In genomic region chr1:221742555-221743415, GRCh38 we compare ENCODE assay signal across 8 cellular contexts. TPM values are rescaled to one million over a fixed set of nuclear protein-coding genes. Genes with fewer than 3 reads are reported as not detected.
DNase-seq lines count a peak whose midpoint lies in the region; ATAC-seq lines count a peak whose summit lies in the region.

No MANE protein-coding gene starts in this region.

- peak overlapping the region; percentile 86 for H3K9ac ChIP-seq in BLaER1
- peak overlapping the region; percentile 66 for H3K9ac ChIP-seq in endocrine pancreas (ENCODE audit: control insufficient read depth, insufficient read depth, low read length)

- H3K9me3 ChIP-seq in BLaER1, result peaks cover 3% of the 10 kb centered on the region; the same call in 1 of the 2 replicates
- no peaks in the 10 kb centered on the region for H3K9me3 ChIP-seq in endocrine pancreas (ENCODE audit: control insufficient read depth, low read length)
- no peaks in the 10 kb centered on the region for H3K9me3 ChIP-seq in mononuclear cell (ENCODE audit: low read depth, low read length)

- H3K4me1 ChIP-seq in BLaER1 (peaks cover 30% of the 10 kb centered on the region), endocrine pancreas (ENCODE audit: control insufficient read depth, insufficient read depth, low read length) (no peaks in the 10 kb centered on the region), mononuclear cell (ENCODE audit: insufficient read depth, low read length) (peaks cover 32% of the 10 kb centered on the region)

- H3K36me3 ChIP-seq in BLaER1 (peaks cover 17% of the 10 kb centered on the region), endocrine pancreas (ENCODE audit: control insufficient read depth, insufficient read depth, low read length) (no peaks in the 10 kb centered on the region)

- H3K4me3 ChIP-seq in BLaER1 (peak overlapping the region; percentile 78), endocrine pancreas (ENCODE audit: control insufficient read depth, insufficient read depth, low read length) (peak overlapping the region; percentile 19), mononuclear cell (ENCODE audit: low read length) (peak overlapping the region; percentile 84)

- peak overlapping the region; percentile 93 for H3K27ac ChIP-seq in BLaER1

- peaks cover 16% of the 10 kb centered on the region; the same call in 1 of the 2 replicates for H4K20me1 ChIP-seq in BLaER1

- H3K27me3 ChIP-seq in BLaER1 (no peaks in the 10 kb centered on the region), endocrine pancreas (ENCODE audit: control insufficient read depth, insufficient read depth, low read length) (no peaks in the 10 kb centered on the region), mononuclear cell (ENCODE audit: insufficient read depth, low read length) (no peaks in the 10 kb centered on the region)

- peak overlapping the region; percentile 95 for H3K4me2 ChIP-seq in BLaER1

- DNase-seq in NCI-H774 (lab: John Stamatoyannopoulos, UW), result peak; percentile 87
- peak; percentile 91 for DNase-seq in activated CD8-positive, alpha-beta memory T cell treated with anti-CD3 and anti-CD28 coated beads for 24 hours
- DNase-seq in stimulated activated CD8-positive, alpha-beta memory T cell treated with anti-CD3 and anti-CD28 coated beads, Interleukin-4, amount 100 ng/mL, for 1 hour (ENCODE audit: low read depth in 2 of 2, low spot score in 1 of 2), result peak; percentile 52 to 56

- peak; percentile 47 for ATAC-seq in GM19035 (IDR thresholded peaks at IDR 0.05; ENCODE audit: unreplicated experiment)
- ATAC-seq in HG03354 (IDR thresholded peaks at IDR 0.05; ENCODE audit: poor library complexity, severe bottlenecking, unreplicated experiment), result peak; percentile 47

RNA-seq across cellular contexts. Expression of gene DUSP10, which starts 0.9 kb away (rescaled TPM):
- 104 TPM for total RNA-seq in mononuclear cell

Comparison
In these comparisons a context has a peak if more than half of its experiments do, and no peak if none do; other contexts are left out.
1. Peak in every context shown above with its lines: DNase-seq, ATAC-seq, H3K4me3 ChIP-seq and H3K27ac ChIP-seq.
2. H3K4me3 ChIP-seq: peak in every context shown above with its lines; median percentile 84 in mononuclear cell; 78 in BLaER1; 19 in endocrine pancreas.